ENCODE assay signal across 11 cellular contexts in genomic region chr3:7977245-7978103, GRCh38.
DNase-seq lines count a peak whose midpoint lies in the region; ATAC-seq and TF ChIP-seq lines count a peak whose summit lies in the region.
"Had no signal": no experiment of that assay in that cellular context is flagged by ENCODE, and none has a peak within 500 bp of the region (broad histone marks: within the 10 kb centered on the region; RNA-seq: fewer than 3 reads in every experiment).

No MANE protein-coding gene starts in this region.

- H3K27me3 Mint-ChIP-seq in activated T-cell treated with anti-CD3 and anti-CD28 coated beads, Interleukin-2, amount 50 U/mL, for 4 hours (ENCODE audit: low read depth), result no peaks in the 10 kb centered on the region
- H3K27me3 Mint-ChIP-seq: central memory CD8-positive, alpha-beta T cell; progenitor cell of endocrine pancreas had no signal

- H3K4me1 ChIP-seq in upper lobe of left lung, result peaks cover 0 to 6% (median 0%) of the 10 kb centered on the region in 4 donors

- ATAC-seq in upper lobe of left lung (ENCODE audit: low FRiP score in 2 of 2) (peak; percentile 31 to 48), GM19328 (IDR thresholded peaks at IDR 0.05; ENCODE audit: unreplicated experiment) (no peak)
- no peak for ATAC-seq in activated T-cell treated with anti-CD3 and anti-CD28 coated beads, Interleukin-2, amount 50 U/mL, for 4 hours
- ATAC-seq: PC-3 had no signal

- H3K4me1 Mint-ChIP-seq in activated T-cell treated with anti-CD3 and anti-CD28 coated beads, Interleukin-2, amount 50 U/mL, for 4 hours (ENCODE audit: low read depth), result no peaks in the 10 kb centered on the region
- H3K4me1 Mint-ChIP-seq: central memory CD8-positive, alpha-beta T cell had no signal

- H3K9me3 ChIP-seq in upper lobe of left lung, result no peaks in the 10 kb centered on the region

- TF ChIP-seq EP300 in upper lobe of left lung (IDR thresholded peaks at IDR 0.05), result no peak

- TF ChIP-seq POLR2A in upper lobe of left lung (IDR thresholded peaks at IDR 0.05), result no peak

- TF ChIP-seq CTCF in fibroblast of mammary gland (conservative IDR thresholded peaks at IDR 0.05; ENCODE audit: control insufficient read depth, insufficient read depth, low read depth, low read length) (no peak), upper lobe of left lung (IDR thresholded peaks at IDR 0.05) (no peak)

- WGBS in upper lobe of left lung, 2 donors, result 59 to 68% methylated on average over 5 of the region's 5 CpGs

- no peaks in the 10 kb centered on the region for H3K9me3 Mint-ChIP-seq in activated T-cell treated with anti-CD3 and anti-CD28 coated beads, Interleukin-2, amount 50 U/mL, for 4 hours

- H3K36me3 Mint-ChIP-seq in activated T-cell treated with anti-CD3 and anti-CD28 coated beads, Interleukin-2, amount 50 U/mL, for 4 hours (ENCODE audit: insufficient read depth), result no peaks in the 10 kb centered on the region

- H3K36me3 ChIP-seq in upper lobe of left lung, result no peaks in the 10 kb centered on the region

- DNase-seq in NCI-H2171 treated with DMSO at 0.1 percent for 48 hours (lab: John Stamatoyannopoulos, UW) (peak; percentile 0), NCI-H2171 (lab: John Stamatoyannopoulos, UW) (no peak), OCI-M1 (lab: John Stamatoyannopoulos, UW) (peak; percentile 64), fibroblast of mammary gland (ENCODE audit: low read depth) (peak; percentile 18), upper lobe of left lung (no peak), GM19240 (ENCODE audit: insufficient read length, low spot score) (no peak)
- no peak for DNase-seq in activated T-cell treated with anti-CD3 and anti-CD28 coated beads, Interleukin-2, amount 50 U/mL, for 4 hours
- DNase-seq: PC-3 had no signal

- H3K4me3 Mint-ChIP-seq in activated T-cell treated with anti-CD3 and anti-CD28 coated beads, Interleukin-2, amount 50 U/mL, for 4 hours, result no peak overlapping the region
- H3K4me3 Mint-ChIP-seq: central memory CD8-positive, alpha-beta T cell had no signal

- H3K27ac ChIP-seq in upper lobe of left lung, result no peak overlapping the region

- H3K4me3 ChIP-seq in fibroblast of mammary gland (ENCODE audit: control insufficient read depth, low read depth, low read length), result no peak overlapping the region
- H3K4me3 ChIP-seq in upper lobe of left lung, result no peak overlapping the region

- H3K27me3 ChIP-seq in upper lobe of left lung, result no peaks in the 10 kb centered on the region

Comparison
In these comparisons a context has a peak if more than half of its experiments do, and no peak if none do; other contexts are left out.
1. DNase-seq: peak in NCI-H2171 treated with DMSO at 0.1 percent for 48 hours (single experiment), OCI-M1 (single experiment) and fibroblast of mammary gland (single experiment); none in NCI-H2171 (single experiment), upper lobe of left lung (0 of 2), GM19240 (single experiment) and activated T-cell treated with anti-CD3 and anti-CD28 coated beads, Interleukin-2, amount 50 U/mL, for 4 hours (single experiment).
2. ATAC-seq: peak in upper lobe of left lung (2 of 2); none in activated T-cell treated with anti-CD3 and anti-CD28 coated beads, Interleukin-2, amount 50 U/mL, for 4 hours (0 of 2) and GM19328 (single experiment).